ENCODE assay signal across 1 cellular context in genomic region chr1:11352058-11352715, GRCh38.
TF ChIP-seq lines count a peak whose summit lies in the region.

No MANE protein-coding gene starts in this region.

TF ChIP-seq in H1, 55 proteins besides CTCF, POLR2A, EP300 and RAD21:
- TF ChIP-seq TAF1 (IDR thresholded peaks at IDR 0.05; ENCODE audit: low read depth, low read length) = no peak
- TF ChIP-seq PHF8 (conservative IDR thresholded peaks at IDR 0.05; ENCODE audit: low read depth, low read length) = no peak
- no peak for TF ChIP-seq BACH1 (IDR thresholded peaks at IDR 0.05; ENCODE audit: low read length)
- no peak for TF ChIP-seq CEBPB (IDR thresholded peaks at IDR 0.05; ENCODE audit: low read depth, low read length)
- TF ChIP-seq NRF1 (IDR thresholded peaks at IDR 0.05; ENCODE audit: low read depth, low read length) = no peak
- TF ChIP-seq SRF (IDR thresholded peaks at IDR 0.05; ENCODE audit: low read depth, low read length) = no peak
- no peak for TF ChIP-seq RFX5 (IDR thresholded peaks at IDR 0.05; ENCODE audit: borderline replicate concordance, low read depth, low read length)
- no peak for TF ChIP-seq GABPA (IDR thresholded peaks at IDR 0.05; ENCODE audit: borderline replicate concordance, insufficient read depth, low read length)
- TF ChIP-seq, protein P1, sequence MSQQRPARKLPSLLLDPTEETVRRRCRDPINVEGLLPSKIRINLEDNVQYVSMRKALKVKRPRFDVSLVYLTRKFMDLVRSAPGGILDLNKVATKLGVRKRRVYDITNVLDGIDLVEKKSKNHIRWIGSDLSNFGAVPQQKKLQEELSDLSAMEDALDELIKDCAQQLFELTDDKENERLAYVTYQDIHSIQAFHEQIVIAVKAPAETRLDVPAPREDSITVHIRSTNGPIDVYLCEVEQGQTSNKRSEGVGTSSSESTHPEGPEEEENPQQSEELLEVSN (IDR thresholded peaks at IDR 0.05) = no peak
- TF ChIP-seq CTBP2 (IDR thresholded peaks at IDR 0.05; ENCODE audit: borderline replicate concordance, insufficient read depth, insufficient read length, low read length) = no peak
- TF ChIP-seq SUZ12 (IDR thresholded peaks at IDR 0.05; ENCODE audit: low read length) = no peak
- TF ChIP-seq, protein P2, sequence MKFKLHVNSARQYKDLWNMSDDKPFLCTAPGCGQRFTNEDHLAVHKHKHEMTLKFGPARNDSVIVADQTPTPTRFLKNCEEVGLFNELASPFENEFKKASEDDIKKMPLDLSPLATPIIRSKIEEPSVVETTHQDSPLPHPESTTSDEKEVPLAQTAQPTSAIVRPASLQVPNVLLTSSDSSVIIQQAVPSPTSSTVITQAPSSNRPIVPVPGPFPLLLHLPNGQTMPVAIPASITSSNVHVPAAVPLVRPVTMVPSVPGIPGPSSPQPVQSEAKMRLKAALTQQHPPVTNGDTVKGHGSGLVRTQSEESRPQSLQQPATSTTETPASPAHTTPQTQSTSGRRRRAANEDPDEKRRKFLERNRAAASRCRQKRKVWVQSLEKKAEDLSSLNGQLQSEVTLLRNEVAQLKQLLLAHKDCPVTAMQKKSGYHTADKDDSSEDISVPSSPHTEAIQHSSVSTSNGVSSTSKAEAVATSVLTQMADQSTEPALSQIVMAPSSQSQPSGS (IDR thresholded peaks at IDR 0.05; ENCODE audit: low read length) = no peak
- no peak for TF ChIP-seq ATF3 (IDR thresholded peaks at IDR 0.05; ENCODE audit: insufficient read depth, low read depth, low read length)
- TF ChIP-seq, protein P3, sequence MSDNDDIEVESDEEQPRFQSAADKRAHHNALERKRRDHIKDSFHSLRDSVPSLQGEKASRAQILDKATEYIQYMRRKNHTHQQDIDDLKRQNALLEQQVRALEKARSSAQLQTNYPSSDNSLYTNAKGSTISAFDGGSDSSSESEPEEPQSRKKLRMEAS (IDR thresholded peaks at IDR 0.05) = no peak
- TF ChIP-seq SP4 (IDR thresholded peaks at IDR 0.05; ENCODE audit: low read length) = no peak
